In genomic region chr22:50260801-50261614, GRCh38 we compare ENCODE assay signal across 8 cellular contexts. TPM values are rescaled to one million over a fixed set of nuclear protein-coding genes. Genes with fewer than 3 reads are reported as not detected.
A peak's percentile ranks its signal among the peaks of the same experiment; 100 is the strongest.
DNase-seq lines count a peak whose midpoint lies in the region; ATAC-seq and FAIRE-seq lines count a peak whose summit lies in the region.

No MANE protein-coding gene starts in this region.

- H3K27me3 ChIP-seq in iPS-18a (ENCODE audit: control insufficient read depth, insufficient read depth, low read length) = peaks cover 26% of the 10 kb centered on the region
- peaks cover 4 to 9% of the 10 kb centered on the region in 2 donors for H3K27me3 ChIP-seq in small intestine (ENCODE audit: control insufficient read depth in 2 of 2, insufficient read depth in 2 of 2, low read length in 2 of 2)

- H3K4me1 ChIP-seq in iPS-18a (ENCODE audit: control insufficient read depth, low read depth, low read length) = no peaks in the 10 kb centered on the region
- H3K4me1 ChIP-seq in small intestine (ENCODE audit: control insufficient read depth in 2 of 2, insufficient read depth in 1 of 2, low read depth in 1 of 2, low read length in 1 of 2) = no peaks in the 10 kb centered on the region

- H3K27ac ChIP-seq in iPS-18a (ENCODE audit: low read length) (no peak overlapping the region), small intestine (ENCODE audit: low read depth in 1 of 2, low read length in 1 of 2) (no peak overlapping the region)

- WGBS in small intestine, 3 donors = 0 to 1% (median 0%) methylated on average over 34 to 92 of the region's 92 CpGs

- H3K9me3 ChIP-seq in iPS-18a (ENCODE audit: control insufficient read depth, low read depth, low read length) (no peaks in the 10 kb centered on the region), small intestine (ENCODE audit: control insufficient read depth, low read depth) (no peaks in the 10 kb centered on the region)

- FAIRE-seq in small intestine (lab: Jason Lieb, UNC) = no peak

- H3K36me3 ChIP-seq in iPS-18a (ENCODE audit: control insufficient read depth, low read depth, low read length) (no peaks in the 10 kb centered on the region), small intestine (ENCODE audit: control insufficient read depth in 2 of 2, insufficient read depth in 2 of 2, low read length in 2 of 2) (no peaks in the 10 kb centered on the region)

- DNase-seq in AG08396 (ENCODE audit: low spot score) (peak; percentile 73), NCI-H748 treated with DMSO at 0.1 percent for 48 hours (lab: John Stamatoyannopoulos, UW) (peak; percentile 19), astrocyte of the hippocampus (ENCODE audit: low read depth, low spot score) (peak; percentile 86), small intestine (no peak), GF-D8 (lab: John Stamatoyannopoulos, UW) (no peak), SW480 (ENCODE audit: low spot score) (no peak)

- H3K9ac ChIP-seq in iPS-18a (ENCODE audit: low read length) = no peak overlapping the region

- H3K4me3 ChIP-seq in iPS-18a (ENCODE audit: low read length) (peak overlapping the region; percentile 50), small intestine (ENCODE audit: low read depth in 1 of 2, low read length in 2 of 2) (peak overlapping the region; percentile 38 to 45)

- peak; percentile 40 for ATAC-seq in GM18511 (IDR thresholded peaks at IDR 0.05; ENCODE audit: unreplicated experiment)

RNA-seq across cellular contexts. Expression of gene MAPK12, which starts 0.5 kb away (rescaled TPM):
- 1 to 10 TPM in 2 of 3 donors, under 1 TPM in 1; 0.45 to 7.1 (median 3.5) TPM for polyA plus RNA-seq in small intestine

RNA-seq across cellular contexts. Expression of gene MAPK11, which starts 9.2 kb away (rescaled TPM):
- 1 to 10 TPM in 2 of 3 donors, not detected in 1; 2.4 to 7.9 TPM for polyA plus RNA-seq in small intestine

RNA-seq across cellular contexts. Expression of gene HDAC10, which starts 9.9 kb away (rescaled TPM):
- polyA plus RNA-seq in small intestine = 10 to 100 TPM; 15.9 to 27.6 (median 27.5) TPM

RNA-seq across cellular contexts. Expression of gene TUBGCP6, which starts 16.2 kb away (rescaled TPM):
- 10 to 100 TPM; 23.0 to 55.5 (median 44.6) TPM for polyA plus RNA-seq in small intestine

RNA-seq across cellular contexts. Expression of gene PLXNB2, which starts 46.4 kb away (rescaled TPM):
- 100 to 1,000 TPM in 2 of 3 donors, 10 to 100 TPM in 1; 80.2 to 179 (median 110) TPM for polyA plus RNA-seq in small intestine

Comparison
In these comparisons a context has a peak if more than half of its experiments do, and no peak if none do; other contexts are left out.
1. DNase-seq: peak in AG08396 (single experiment), NCI-H748 treated with DMSO at 0.1 percent for 48 hours (single experiment) and astrocyte of the hippocampus (single experiment); none in small intestine (single experiment), GF-D8 (single experiment) and SW480 (single experiment).